Comparison of ENCODE assay signal across 30 cellular contexts in the genomic region with DNA sequence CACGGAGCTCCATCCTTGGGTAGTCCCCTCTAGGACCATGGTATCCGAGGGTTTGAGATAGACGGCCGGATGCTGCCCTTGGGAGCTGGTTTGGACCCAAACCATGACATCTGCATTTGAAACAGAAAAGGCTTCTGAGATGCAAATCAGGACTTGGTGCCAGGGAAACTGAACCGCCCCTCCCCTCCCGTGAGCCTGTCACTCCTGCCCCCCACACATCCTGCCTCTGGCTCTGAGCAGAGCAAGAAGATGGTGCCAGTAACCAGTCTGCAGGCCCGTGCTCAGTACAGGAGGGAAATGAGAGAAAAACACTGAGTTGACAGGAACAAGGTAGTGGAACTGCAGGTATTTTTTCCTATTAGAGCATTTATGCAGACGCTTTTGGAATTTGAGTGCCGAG. TPM values are rescaled to one million over a fixed set of nuclear protein-coding genes. Genes with fewer than 3 reads are reported as not detected.
DNase-seq lines count a peak whose midpoint lies in the region; ATAC-seq, FAIRE-seq and TF ChIP-seq lines count a peak whose summit lies in the region.
"Had no signal": no experiment of that assay in that cellular context is flagged by ENCODE, and none has a peak within 500 bp of the region (broad histone marks: within the 10 kb centered on the region; RNA-seq: fewer than 3 reads in every experiment).

No MANE protein-coding gene starts in this region.

- no peaks in the 10 kb centered on the region for H3K27me3 Mint-ChIP-seq in natural killer cell treated with Interleukin-12 subunit alpha and Interleukin-12 subunit beta and Interleukin-15 and Interleukin-18, amount 100 ng/mL, for 72 hours
- H3K27me3 Mint-ChIP-seq: activated CD4-positive, alpha-beta memory T cell treated with anti-CD3 and anti-CD28 coated beads, Interleukin-2, amount 10 ng/mL, durations not matched to agents 7 days and 5 days; activated naive CD4-positive, alpha-beta T cell treated with anti-CD3 and anti-CD28 coated beads, Interleukin-2, amount 10 ng/mL, durations not matched to agents 7 days and 5 days had no signal

- intact Hi-C loops in PC-9 (cut with micrococcal nuclease; ENCODE audit: unreplicated experiment) = no loop called here

- no peak overlapping the region for H3K23ac ChIP-seq in H1 (ENCODE audit: insufficient read length)

- H3K9me3 ChIP-seq in BLaER1 treated with 17β-estradiol and CSF1 and Interleukin-3, amounts not matched to agents 10 nM and 100 nM (replicated peaks in 1 of 11) = no peaks in the 10 kb centered on the region
- no peaks in the 10 kb centered on the region for H3K9me3 ChIP-seq in Karpas-422 (ENCODE audit: low read length)
- H3K9me3 ChIP-seq in H1 (ENCODE audit: insufficient read depth in 2 of 2, low read depth in 1 of 2, low read length in 1 of 2) = no peaks in the 10 kb centered on the region
- no peaks in the 10 kb centered on the region for H3K9me3 ChIP-seq in PC-9 (ENCODE audit: insufficient read depth, low read depth)
- H3K9me3 ChIP-seq: A549, ascending aorta, psoas muscle had no signal

- no peaks in the 10 kb centered on the region for H3K27me3 ChIP-seq in BLaER1 treated with 17β-estradiol and CSF1 and Interleukin-3, amounts not matched to agents 10 nM and 100 nM
- H3K27me3 ChIP-seq in Karpas-422 (ENCODE audit: low read length) (no peaks in the 10 kb centered on the region), H1 (replicated peaks in 1 of 4; ENCODE audit: control insufficient read depth in 3 of 4, extremely low read depth in 1 of 4, insufficient read depth in 3 of 4, low read length in 3 of 4) (no peaks in the 10 kb centered on the region), PC-9 (ENCODE audit: insufficient read depth, low read depth) (no peaks in the 10 kb centered on the region)
- H3K27me3 ChIP-seq: ascending aorta, hepatocyte had no signal

- TF ChIP-seq CTCF in H1 (IDR thresholded peaks at IDR 0.05; ENCODE audit: control extremely low read depth in 1 of 3, insufficient read depth in 1 of 3, low read depth in 1 of 3, low read length in 3 of 3) = no peak
- TF ChIP-seq CTCF in PC-9 (conservative IDR thresholded peaks at IDR 0.05) = no peak

- H2BK20ac ChIP-seq in H1 (ENCODE audit: low read length) = peak overlapping the region; percentile 75; the same call in 1 of the 2 replicates

- peak overlapping the region in 4 of 11 experiments; percentile 2 to 95 (median 82); a peak in 5 of 22 replicates for H3K27ac ChIP-seq in BLaER1 treated with 17β-estradiol and CSF1 and Interleukin-3, amounts not matched to agents 10 nM and 100 nM
- H3K27ac ChIP-seq in Karpas-422 (ENCODE audit: low read length) = peak overlapping the region; percentile 77
- no peak overlapping the region for H3K27ac ChIP-seq in H1 (ENCODE audit: low read depth, low read length)
- no peak overlapping the region for H3K27ac ChIP-seq in PC-9
- H3K27ac ChIP-seq: A549, ascending aorta, hepatocyte, psoas muscle, skin epidermis, VCaP had no signal

- no peak overlapping the region; the same call in 1 of the 2 replicates for H3K18ac ChIP-seq in H1 (ENCODE audit: extremely low read depth, low read length)

- peaks cover 6 to 63% (median 59%) of the 10 kb centered on the region in 10 experiments; a peak in 18 of 20 replicates for H3K4me1 ChIP-seq in BLaER1 treated with 17β-estradiol and CSF1 and Interleukin-3, amounts not matched to agents 10 nM and 100 nM
- H3K4me1 ChIP-seq in Karpas-422 (ENCODE audit: low read length) = peaks cover 35% of the 10 kb centered on the region
- H3K4me1 ChIP-seq in H1 (replicated peaks in 1 of 4; ENCODE audit: control insufficient read depth in 3 of 4, insufficient read depth in 4 of 4, low read length in 3 of 4) = peaks cover 5 to 18% (median 13%) of the 10 kb centered on the region in 4 experiments
- no peaks in the 10 kb centered on the region for H3K4me1 ChIP-seq in PC-9 (replicated peaks; ENCODE audit: insufficient read depth)
- H3K4me1 ChIP-seq: A549, ascending aorta, psoas muscle had no signal

- no TSS peak for BruUV-seq in PC-9 (replicated peaks; lab: Mats Ljungman, UMichigan)

- no peak for TF ChIP-seq RAD21 in H1 (IDR thresholded peaks at IDR 0.05 in 1 of 2, conservative IDR thresholded peaks at IDR 0.05 in 1 of 2; ENCODE audit: low read depth in 2 of 2, low read length in 2 of 2)

- H4K91ac ChIP-seq in H1 (replicated peaks; ENCODE audit: insufficient read length, low read length) = no peak overlapping the region

- no peak for TF ChIP-seq EP300 in H1 (IDR thresholded peaks at IDR 0.05; ENCODE audit: borderline replicate concordance in 1 of 2, low read depth in 2 of 2, low read length in 2 of 2)

- WGBS in H1 (ENCODE audit: extremely low coverage in 1 of 2, insufficient coverage in 1 of 2, insufficient read length in 1 of 2, insufficient replicate concordance in 2 of 2, low coverage in 1 of 2, low lambda C conversion rate in 2 of 2, missing lambda C conversion rate in 1 of 2), 2 experiments = 29% methylated on average over 9 of the region's 9 CpGs; no CpG with 5 or more reads in 1 of the 2 experiments

- H2AK5ac ChIP-seq in H1 (ENCODE audit: low read depth, low read length) = no peak overlapping the region

- no peak overlapping the region for H3K56ac ChIP-seq in H1 (replicated peaks; ENCODE audit: insufficient read length, low read depth, low read length)

- H4K5ac ChIP-seq in H1 (ENCODE audit: insufficient read length, low read depth, low read length) = no peak overlapping the region

- TF ChIP-seq POLR2A in H1 (IDR thresholded peaks at IDR 0.05; ENCODE audit: control extremely low read depth in 1 of 2, low read depth in 2 of 2, low read length in 2 of 2) = no peak

- FAIRE-seq in H1 (lab: Jason Lieb, UNC) = no peak
- FAIRE-seq: A549, endometrium had no signal

- no peak overlapping the region for H2BK12ac ChIP-seq in H1 (ENCODE audit: low read depth, low read length)

- peaks cover 28 to 71% (median 41%) of the 10 kb centered on the region in 11 experiments for H4K20me1 ChIP-seq in BLaER1 treated with 17β-estradiol and CSF1 and Interleukin-3, amounts not matched to agents 10 nM and 100 nM
- peaks cover 4% of the 10 kb centered on the region; the same call in 1 of the 2 replicates for H4K20me1 ChIP-seq in Karpas-422 (ENCODE audit: insufficient read depth, low read depth, low read length)
- peaks cover 0 to 7% of the 10 kb centered on the region in 2 experiments for H4K20me1 ChIP-seq in H1 (replicated peaks in 1 of 2; ENCODE audit: control insufficient read depth in 1 of 2, insufficient read depth in 2 of 2, low read length in 2 of 2)
- peaks cover 8% of the 10 kb centered on the region for H4K20me1 ChIP-seq in PC-9 (ENCODE audit: insufficient read depth)

- no peak overlapping the region for H2BK15ac ChIP-seq in H1 (ENCODE audit: low read length)

- peak overlapping the region in 1 of 2 donors; percentile 68 for H3K27ac Mint-ChIP-seq in natural killer cell treated with Interleukin-12 subunit alpha and Interleukin-12 subunit beta and Interleukin-15 and Interleukin-18, amount 100 ng/mL, for 72 hours
- H3K27ac Mint-ChIP-seq: activated CD4-positive, alpha-beta memory T cell treated with anti-CD3 and anti-CD28 coated beads, Interleukin-2, amount 10 ng/mL, durations not matched to agents 7 days and 5 days; activated naive CD4-positive, alpha-beta T cell treated with anti-CD3 and anti-CD28 coated beads, Interleukin-2, amount 10 ng/mL, durations not matched to agents 7 days and 5 days had no signal

- 0 out of 2 replicates have a peak, but pooled peaks cover 2% of the 10 kb centered on the region for H3K79me1 ChIP-seq in H1 (ENCODE audit: low read depth, low read length)

- H3K4ac ChIP-seq in H1 (replicated peaks; ENCODE audit: insufficient read length, low read depth, low read length) = no peak overlapping the region

- peak overlapping the region in 8 of 11 experiments; percentile 68 to 95 (median 84); a peak in 16 of 22 replicates for H3K4me2 ChIP-seq in BLaER1 treated with 17β-estradiol and CSF1 and Interleukin-3, amounts not matched to agents 10 nM and 100 nM
- peak overlapping the region; percentile 53 for H3K4me2 ChIP-seq in Karpas-422 (ENCODE audit: low read depth, low read length, poor library complexity, severe bottlenecking)
- peak overlapping the region; percentile 51 to 54 for H3K4me2 ChIP-seq in H1 (ENCODE audit: insufficient read depth in 1 of 2, low read depth in 2 of 2, low read length in 2 of 2)
- no peak overlapping the region for H3K4me2 ChIP-seq in PC-9
- H3K4me2 ChIP-seq: A549, hepatocyte had no signal

- DNase-seq in Karpas-422 (peak; percentile 88), H1 (ENCODE audit: low read depth in 1 of 2, low spot score in 2 of 2) (peak in 1 of 2 experiments; percentile 66), PC-9 (no peak)
- no peak for DNase-seq in natural killer cell treated with Interleukin-12 subunit alpha and Interleukin-12 subunit beta and Interleukin-15 and Interleukin-18, amount 100 ng/mL, for 72 hours (ENCODE audit: low spot score)
- DNase-seq in activated T-cell treated with anti-CD3 and anti-CD28 coated beads, Interleukin-2, amount 50 U/mL, for 1 hour = no peak
- DNase-seq: activated CD4-positive, alpha-beta memory T cell treated with anti-CD3 and anti-CD28 coated beads, Interleukin-2, amount 10 ng/mL, durations not matched to agents 7 days and 5 days; activated naive CD4-positive, alpha-beta T cell treated with anti-CD3 and anti-CD28 coated beads, Interleukin-2, amount 10 ng/mL, durations not matched to agents 7 days and 5 days; activated T-cell treated with anti-CD3 and anti-CD28 coated beads, Interleukin-2, amount 50 U/mL, for 48 hours; GDM1; kidney glomerular epithelial cell; NCI-H2107; NCI-H524; psoas muscle; SIG-M5; stimulated activated CD4-positive, alpha-beta T cell treated with anti-CD3 and anti-CD28 coated beads, Interleukin-4, amount 100 ng/mL, for 1 hour had no signal

- no peak overlapping the region for H3K4me3 ChIP-seq in BLaER1 treated with 17β-estradiol and CSF1 and Interleukin-3, amounts not matched to agents 10 nM and 100 nM
- H3K4me3 ChIP-seq in Karpas-422 (ENCODE audit: low read length) = no peak overlapping the region
- peak overlapping the region in 1 of 4 experiments; percentile 27; a peak in 2 of 8 replicates for H3K4me3 ChIP-seq in H1 (ENCODE audit: extremely low read depth in 1 of 4, insufficient read depth in 2 of 4, low read depth in 3 of 4, low read length in 4 of 4)
- no peak overlapping the region for H3K4me3 ChIP-seq in PC-9
- H3K4me3 ChIP-seq: A549, ascending aorta, hepatocyte, psoas muscle, skin epidermis had no signal

- H2AFZ ChIP-seq in Karpas-422 (ENCODE audit: low read length) = no peak overlapping the region
- H2AFZ ChIP-seq in H1 (ENCODE audit: low read length) = no peak overlapping the region
- no peak overlapping the region for H2AFZ ChIP-seq in PC-9
- H2AFZ ChIP-seq: hepatocyte had no signal

- H3F3A ChIP-seq in PC-9 (ENCODE audit: insufficient read depth, low read depth) = peaks cover 33% of the 10 kb centered on the region

- H3K36me3 ChIP-seq in BLaER1 treated with 17β-estradiol and CSF1 and Interleukin-3, amounts not matched to agents 10 nM and 100 nM = peaks cover 40 to 94% (median 59%) of the 10 kb centered on the region in 11 experiments
- peaks cover 34% of the 10 kb centered on the region; the same call in 1 of the 2 replicates for H3K36me3 ChIP-seq in Karpas-422 (ENCODE audit: insufficient read depth, low read length)
- peaks cover 4 to 29% (median 11%) of the 10 kb centered on the region in 4 experiments for H3K36me3 ChIP-seq in H1 (ENCODE audit: control insufficient read depth in 2 of 4, insufficient read depth in 4 of 4, low read length in 3 of 4)
- no peaks in the 10 kb centered on the region; the same call in 1 of the 2 replicates for H3K36me3 ChIP-seq in PC-9 (ENCODE audit: low read depth)

- peak overlapping the region in 3 of 11 experiments; percentile 17 to 65 (median 36); a peak in 3 of 22 replicates for H3K9ac ChIP-seq in BLaER1 treated with 17β-estradiol and CSF1 and Interleukin-3, amounts not matched to agents 10 nM and 100 nM
- H3K9ac ChIP-seq in Karpas-422 (ENCODE audit: low read length) (peak overlapping the region; percentile 40; the same call in 1 of the 2 replicates), H1 (replicated peaks in 1 of 4; ENCODE audit: extremely low read depth in 1 of 4, low read depth in 3 of 4, low read length in 3 of 4) (no peak overlapping the region)

- H3K23me2 ChIP-seq in H1 (ENCODE audit: low read depth, low read length) = 0 out of 2 replicates have a peak, but pooled peaks cover 4% of the 10 kb centered on the region

- no peak overlapping the region for H3K4me3 Mint-ChIP-seq in natural killer cell treated with Interleukin-12 subunit alpha and Interleukin-12 subunit beta and Interleukin-15 and Interleukin-18, amount 100 ng/mL, for 72 hours
- H3K4me3 Mint-ChIP-seq: activated CD4-positive, alpha-beta memory T cell treated with anti-CD3 and anti-CD28 coated beads, Interleukin-2, amount 10 ng/mL, durations not matched to agents 7 days and 5 days; activated naive CD4-positive, alpha-beta T cell treated with anti-CD3 and anti-CD28 coated beads, Interleukin-2, amount 10 ng/mL, durations not matched to agents 7 days and 5 days; nephron had no signal

- POLR2A ChIA-PET in H1 (lab: Charles Lee; ENCODE audit: partially characterized antibody) = interaction anchor here (1.5 to 31.1 kb wide), 3 partner anchors 13 to 20 kb away, joined by 4 to 573 read pairs (median 7); a partner anchor contains a TSS
- POLR2A ChIA-PET in PC-9 (lab: Charles Lee; ENCODE audit: unreplicated experiment) = interaction anchor here (0.7 kb wide), 1 partner anchor 632 kb away, joined by 4 read pairs; no protein-coding TSS in a partner anchor

- H3K4me1 Mint-ChIP-seq in natural killer cell treated with Interleukin-12 subunit alpha and Interleukin-12 subunit beta and Interleukin-15 and Interleukin-18, amount 100 ng/mL, for 72 hours (ENCODE audit: low read depth in 2 of 2) = peaks cover 17 to 29% of the 10 kb centered on the region in 2 donors

- no peak overlapping the region for H4K8ac ChIP-seq in H1 (ENCODE audit: extremely low read depth, insufficient read depth, low read length)

- no peak overlapping the region for H2BK120ac ChIP-seq in H1 (replicated peaks; ENCODE audit: low read depth, low read length)

- peak overlapping the region; percentile 76; the same call in 1 of the 2 replicates for H2BK5ac ChIP-seq in H1 (ENCODE audit: low read depth, low read length)

- H3K36me3 Mint-ChIP-seq in natural killer cell treated with Interleukin-12 subunit alpha and Interleukin-12 subunit beta and Interleukin-15 and Interleukin-18, amount 100 ng/mL, for 72 hours = peaks cover 16% of the 10 kb centered on the region

- no peaks in the 10 kb centered on the region for H3K9me3 Mint-ChIP-seq in natural killer cell treated with Interleukin-12 subunit alpha and Interleukin-12 subunit beta and Interleukin-15 and Interleukin-18, amount 100 ng/mL, for 72 hours
- H3K9me3 Mint-ChIP-seq: activated CD4-positive, alpha-beta memory T cell treated with anti-CD3 and anti-CD28 coated beads, Interleukin-2, amount 10 ng/mL, durations not matched to agents 7 days and 5 days; activated naive CD4-positive, alpha-beta T cell treated with anti-CD3 and anti-CD28 coated beads, Interleukin-2, amount 10 ng/mL, durations not matched to agents 7 days and 5 days; nephron had no signal

- peak; percentile 47 to 57 for ATAC-seq in natural killer cell treated with Interleukin-12 subunit alpha and Interleukin-12 subunit beta and Interleukin-15 and Interleukin-18, amount 100 ng/mL, for 72 hours
- ATAC-seq in HG03175 (IDR thresholded peaks at IDR 0.05; ENCODE audit: unreplicated experiment) (no peak), HG03354 (IDR thresholded peaks at IDR 0.05; ENCODE audit: poor library complexity, severe bottlenecking, unreplicated experiment) (no peak)
- ATAC-seq: A549, psoas muscle had no signal

- H3K79me2 ChIP-seq in Karpas-422 (ENCODE audit: low read length) (no peaks in the 10 kb centered on the region), H1 (ENCODE audit: control insufficient read depth in 1 of 2, insufficient read depth in 2 of 2, low read length in 2 of 2) (no peaks in the 10 kb centered on the region), PC-9 (ENCODE audit: low read depth) (no peaks in the 10 kb centered on the region)

- H3K9me2 ChIP-seq in Karpas-422 (replicated peaks; ENCODE audit: insufficient read depth, low read length) (no peaks in the 10 kb centered on the region), PC-9 (ENCODE audit: insufficient read depth) (no peaks in the 10 kb centered on the region)

- CTCF ChIA-PET in H1 (lab: Charles Lee; ENCODE audit: partially characterized antibody) (interaction anchor here (0.6 to 6.3 kb wide), 7 partner anchors 9 to 556 kb away, joined by 3 to 55 read pairs (median 3); a partner anchor contains a TSS), PC-9 (lab: Charles Lee) (no interaction called here)

- H3K14ac ChIP-seq in H1 (ENCODE audit: insufficient read length) = no peak overlapping the region

RNA-seq across cellular contexts. Expression of a gene that starts 18.6 kb away (rescaled TPM):
- total RNA-seq in Karpas-422 (2014; rRNA removed; shearing (Covaris generic); ENCODE audit: low replicate concordance) = 56.8 and 124 TPM in 2 replicates
- 50.5 and 50.6 TPM in 2 replicates for total RNA-seq in H1 (2021; fragmentation: NEBNext Ultra II Directional; extraction: Animal tissue kit (Norgen Biotek cat#: 25700))
- 34.1 and 36.0 TPM in 2 replicates for polyA plus RNA-seq in H1 (2011; rRNA removed)
- 57.0 TPM for polyA plus RNA-seq in H1 (2011; cell fraction: cytosol; rRNA removed)
- polyA plus RNA-seq in H1 (2011; cell fraction: nucleus; rRNA removed) = 13.7 TPM
- polyA plus RNA-seq in H1 (2012, experiment 1 of 2) = 49.1 to 62.4 TPM (median 51.3 TPM) in 4 replicates
- 33.4 TPM for polyA plus RNA-seq in H1 (2012, experiment 2 of 2)
- 54.3 TPM for polyA plus RNA-seq in H1 (2013, experiment 1 of 2)
- 54.7 TPM for polyA plus RNA-seq in H1 (2013, experiment 2 of 2)
- 11.3 and 14.8 TPM in 2 replicates for polyA minus RNA-seq in H1 (2011; rRNA and poly(A)+ RNA removed)
- polyA minus RNA-seq in H1 (2011; cell fraction: cytosol; rRNA and poly(A)+ RNA removed) = 18.1 TPM
- polyA minus RNA-seq in H1 (2011; cell fraction: nucleus; rRNA and poly(A)+ RNA removed) = 9.9 TPM
- 100 to 1,000 TPM; 215 to 218 TPM for total RNA-seq in natural killer cell treated with Interleukin-12 subunit alpha and Interleukin-12 subunit beta and Interleukin-15 and Interleukin-18, amount 100 ng/mL, for 72 hours
- total RNA-seq in PC-9 (2021) = 71.0 and 84.4 TPM in 2 replicates

RNA-seq across cellular contexts. Expression of a gene that starts 18.7 kb away (rescaled TPM):
- 3,451 and 4,363 TPM in 2 replicates for total RNA-seq in Karpas-422 (2014; rRNA removed; shearing (Covaris generic); ENCODE audit: low replicate concordance)
- total RNA-seq in H1 (2021; fragmentation: NEBNext Ultra II Directional; extraction: Animal tissue kit (Norgen Biotek cat#: 25700)) = 1,831 and 1,889 TPM in 2 replicates
- polyA plus RNA-seq in H1 (2011; rRNA removed) = 2,448 and 2,722 TPM in 2 replicates
- 4,965 TPM for polyA plus RNA-seq in H1 (2011; cell fraction: cytosol; rRNA removed)
- polyA plus RNA-seq in H1 (2011; cell fraction: nucleus; rRNA removed) = 2,178 TPM
- 2,603 to 3,842 TPM (median 3,090 TPM) in 4 replicates for polyA plus RNA-seq in H1 (2012, experiment 1 of 2)
- polyA plus RNA-seq in H1 (2012, experiment 2 of 2) = 9,007 TPM
- polyA plus RNA-seq in H1 (2013, experiment 1 of 2) = 5,141 TPM
- 5,188 TPM for polyA plus RNA-seq in H1 (2013, experiment 2 of 2)
- 246 and 282 TPM in 2 replicates for polyA minus RNA-seq in H1 (2011; rRNA and poly(A)+ RNA removed)
- polyA minus RNA-seq in H1 (2011; cell fraction: cytosol; rRNA and poly(A)+ RNA removed) = 329 TPM
- polyA minus RNA-seq in H1 (2011; cell fraction: nucleus; rRNA and poly(A)+ RNA removed) = 840 TPM
- 1,000 to 10,000 TPM in 1 of 2 donors, 100 to 1,000 TPM in 1; 983 to 1,578 TPM for total RNA-seq in natural killer cell treated with Interleukin-12 subunit alpha and Interleukin-12 subunit beta and Interleukin-15 and Interleukin-18, amount 100 ng/mL, for 72 hours
- total RNA-seq in PC-9 (2021) = 2,125 and 2,313 TPM in 2 replicates

RNA-seq across cellular contexts. Expression of a gene that starts 27.2 kb away (rescaled TPM):
- total RNA-seq in Karpas-422 (2014; rRNA removed; shearing (Covaris generic); ENCODE audit: low replicate concordance) = not detected in 2 replicates
- total RNA-seq in H1 (2021; fragmentation: NEBNext Ultra II Directional; extraction: Animal tissue kit (Norgen Biotek cat#: 25700)) = not detected in 2 replicates
- polyA plus RNA-seq in H1 (2011; rRNA removed) = not detected in 2 replicates
- polyA plus RNA-seq in H1 (2011; cell fraction: cytosol; rRNA removed) = not detected
- polyA plus RNA-seq in H1 (2011; cell fraction: nucleus; rRNA removed) = not detected
- 0.15 TPM in 1 of 4 replicates, not detected in the others for polyA plus RNA-seq in H1 (2012, experiment 1 of 2)
- not detected for polyA plus RNA-seq in H1 (2012, experiment 2 of 2)
- not detected for polyA plus RNA-seq in H1 (2013, experiment 1 of 2)
- not detected for polyA plus RNA-seq in H1 (2013, experiment 2 of 2)
- not detected in 2 replicates for polyA minus RNA-seq in H1 (2011; rRNA and poly(A)+ RNA removed)
- polyA minus RNA-seq in H1 (2011; cell fraction: cytosol; rRNA and poly(A)+ RNA removed) = not detected
- not detected for polyA minus RNA-seq in H1 (2011; cell fraction: nucleus; rRNA and poly(A)+ RNA removed)
- total RNA-seq in natural killer cell treated with Interleukin-12 subunit alpha and Interleukin-12 subunit beta and Interleukin-15 and Interleukin-18, amount 100 ng/mL, for 72 hours = not detected
- not detected in 2 replicates for total RNA-seq in PC-9 (2021)
- total RNA-seq: activated CD4-positive, alpha-beta memory T cell treated with anti-CD3 and anti-CD28 coated beads, Interleukin-2, amount 10 ng/mL, durations not matched to agents 7 days and 5 days; ascending aorta; chondrocyte; hepatocyte; LHCN-M2; mesenteric fat pad; psoas muscle; T-helper 1 cell treated with Interleukin-12 subunit alpha and Interleukin-12 subunit beta and Interleukin-4 antibody, amounts not matched to agents 30 ng/mL and 1 ng/mL, for 36 hours; urinary bladder had no signal
- polyA plus RNA-seq: A549, hepatocyte, urinary bladder had no signal

Comparison
In these comparisons a context has a peak if more than half of its experiments do, and no peak if none do; other contexts are left out.
1. ATAC-seq: peak in natural killer cell treated with Interleukin-12 subunit alpha and Interleukin-12 subunit beta and Interleukin-15 and Interleukin-18, amount 100 ng/mL, for 72 hours (2 of 2); none in HG03175 (single experiment) and HG03354 (single experiment).